ENCODE assay signal across 6 cellular contexts in the genomic region with DNA sequence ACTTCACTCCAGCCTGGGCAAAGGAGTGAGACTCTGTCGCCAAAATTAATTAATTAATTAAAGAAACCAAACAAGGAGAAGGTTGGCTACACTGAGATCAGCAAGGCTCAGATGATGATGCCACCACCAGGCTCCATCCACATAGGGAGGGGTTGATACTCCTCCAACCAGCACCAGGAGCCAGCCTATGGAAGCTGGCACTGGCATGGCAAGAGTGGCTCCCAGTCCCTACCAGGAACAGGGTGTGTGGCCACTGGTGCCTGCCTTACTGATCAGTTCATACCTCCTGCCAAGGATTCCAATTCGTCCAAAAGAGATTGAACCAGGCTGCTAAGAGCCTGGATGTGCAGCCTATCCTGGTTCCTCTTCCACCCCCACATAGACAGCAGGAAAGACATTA. TPM values are rescaled to one million over a fixed set of nuclear protein-coding genes. Genes with fewer than 3 reads are reported as not detected.
"Had no signal": no experiment of that assay in that cellular context is flagged by ENCODE, and none has a peak within 500 bp of the region (broad histone marks: within the 10 kb centered on the region; RNA-seq: fewer than 3 reads in every experiment).

No MANE protein-coding gene starts in this region.

RNA-seq across cellular contexts. Expression of gene KIR2DL1, which starts 3.1 kb away (rescaled TPM):
- total RNA-seq: HepG2, HT-29, HT1080, IMR-90, K562 had no signal
- polyA plus RNA-seq: HepG2, IMR-90, K562 had no signal

RNA-seq across cellular contexts. Expression of gene KIR2DL4, which starts 30.7 kb away (rescaled TPM):
- total RNA-seq: HepG2, HT-29, HT1080, IMR-90, K562 had no signal
- polyA plus RNA-seq: HepG2, IgD-negative memory B cell, IMR-90, K562 had no signal

RNA-seq across cellular contexts. Expression of gene KIR2DL3, which starts 34.4 kb away (rescaled TPM):
- total RNA-seq: HepG2, HT-29, HT1080, IMR-90, K562 had no signal
- polyA plus RNA-seq: HepG2, IMR-90, K562 had no signal

RNA-seq across cellular contexts. Expression of gene KIR3DL1, which starts 43.6 kb away (rescaled TPM):
- total RNA-seq: HepG2, HT-29, HT1080, IMR-90, K562 had no signal
- polyA plus RNA-seq: HepG2, IMR-90, K562 had no signal

RNA-seq across cellular contexts. Expression of gene KIR3DL3, which starts 48.4 kb away (rescaled TPM):
- total RNA-seq: HepG2, HT-29, HT1080, IMR-90, K562 had no signal
- polyA plus RNA-seq: HepG2, IgD-negative memory B cell, IMR-90 had no signal
